In the genomic region with DNA sequence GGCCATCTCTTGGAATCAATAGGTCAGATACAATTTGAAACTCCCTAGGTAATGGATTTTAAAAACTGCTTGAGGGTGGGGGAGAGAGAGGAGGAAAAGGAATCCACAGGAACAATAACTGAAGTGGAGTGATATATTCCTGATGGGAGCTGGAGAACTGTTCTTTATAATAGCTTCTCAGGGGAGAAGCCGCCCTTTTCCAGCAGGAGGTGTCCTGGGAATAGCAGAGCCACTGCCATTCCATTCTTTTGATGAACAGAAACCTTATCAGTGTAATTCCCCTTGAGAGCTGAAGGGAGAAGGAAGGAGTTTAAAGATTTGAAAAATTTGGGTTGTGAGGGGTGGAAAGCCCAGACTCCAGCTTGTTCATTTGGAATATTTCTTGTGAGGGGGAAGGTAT, we compare ENCODE assay signal across 20 cellular contexts.
"Had no signal": no experiment of that assay in that cellular context is flagged by ENCODE, and none has a peak within 500 bp of the region (broad histone marks: within the 10 kb centered on the region; RNA-seq: fewer than 3 reads in every experiment).

No MANE protein-coding gene starts in this region.

- H3K4me1 ChIP-seq: left lung, parathyroid adenoma, sigmoid colon, stomach had no signal

- H2AFZ ChIP-seq: parathyroid adenoma had no signal

- H3K79me2 ChIP-seq: parathyroid adenoma had no signal

- H3K4me3 Mint-ChIP-seq: activated CD4-positive, alpha-beta memory T cell treated with anti-CD3 and anti-CD28 coated beads, Interleukin-2, amount 10 ng/mL, durations not matched to agents 7 days and 5 days; activated CD8-positive, alpha-beta memory T cell treated with anti-CD3 and anti-CD28 coated beads, Interleukin-2, amount 10 ng/mL, durations not matched to agents 7 days and 5 days; activated naive CD8-positive, alpha-beta T cell treated with anti-CD3 and anti-CD28 coated beads, Interleukin-2, amount 10 ng/mL, durations not matched to agents 7 days and 5 days; memory B cell; naive thymus-derived CD4-positive, alpha-beta T cell; stimulated activated effector memory CD8-positive, alpha-beta T cell treated with anti-CD3 and anti-CD28 coated beads, Interleukin-12 subunit alpha, Interleukin-12 subunit beta, amount 100 ng/mL, for 72 hours; T-helper 2 cell treated with Interferon-gamma antibody and Interleukin-4, amounts not matched to agents 5 μg/mL and 100 μg/mL, for 36 hours had no signal

- H3K4me1 Mint-ChIP-seq: activated CD4-positive, alpha-beta memory T cell treated with anti-CD3 and anti-CD28 coated beads, Interleukin-2, amount 10 ng/mL, durations not matched to agents 7 days and 5 days; activated CD8-positive, alpha-beta memory T cell treated with anti-CD3 and anti-CD28 coated beads, Interleukin-2, amount 10 ng/mL, durations not matched to agents 7 days and 5 days; activated naive CD8-positive, alpha-beta T cell treated with anti-CD3 and anti-CD28 coated beads, Interleukin-2, amount 10 ng/mL, durations not matched to agents 7 days and 5 days; naive thymus-derived CD4-positive, alpha-beta T cell; stimulated activated effector memory CD8-positive, alpha-beta T cell treated with anti-CD3 and anti-CD28 coated beads, Interleukin-12 subunit alpha, Interleukin-12 subunit beta, amount 100 ng/mL, for 72 hours had no signal

- H3K27me3 Mint-ChIP-seq: activated CD4-positive, alpha-beta memory T cell treated with anti-CD3 and anti-CD28 coated beads, Interleukin-2, amount 10 ng/mL, durations not matched to agents 7 days and 5 days; activated CD8-positive, alpha-beta memory T cell treated with anti-CD3 and anti-CD28 coated beads, Interleukin-2, amount 10 ng/mL, durations not matched to agents 7 days and 5 days; activated naive CD8-positive, alpha-beta T cell treated with anti-CD3 and anti-CD28 coated beads, Interleukin-2, amount 10 ng/mL, durations not matched to agents 7 days and 5 days; memory B cell had no signal

- H3K4me3 ChIP-seq: left lung, sigmoid colon, stomach had no signal

- ATAC-seq: activated CD8-positive, alpha-beta memory T cell treated with anti-CD3 and anti-CD28 coated beads, Interleukin-2, amount 10 ng/mL, durations not matched to agents 7 days and 5 days; left lung; naive thymus-derived CD4-positive, alpha-beta T cell; stimulated activated effector memory CD8-positive, alpha-beta T cell treated with anti-CD3 and anti-CD28 coated beads, Interleukin-12 subunit alpha, Interleukin-12 subunit beta, amount 100 ng/mL, for 72 hours had no signal

- DNase-seq: activated CD4-positive, alpha-beta memory T cell treated with anti-CD3 and anti-CD28 coated beads, Interleukin-2, amount 10 ng/mL, durations not matched to agents 7 days and 5 days; activated CD4-positive, alpha-beta T cell treated with anti-CD3 and anti-CD28 coated beads for 4 hours; activated CD8-positive, alpha-beta memory T cell treated with anti-CD3 and anti-CD28 coated beads, Interleukin-2, amount 10 ng/mL, durations not matched to agents 7 days and 5 days; activated naive CD4-positive, alpha-beta T cell; activated naive CD8-positive, alpha-beta T cell treated with anti-CD3 and anti-CD28 coated beads, Interleukin-2, amount 10 ng/mL, durations not matched to agents 7 days and 5 days; amygdala; dermis blood vessel endothelial cell; effector memory CD4-positive, alpha-beta T cell; hippocampal formation; kidney; left lung; naive thymus-derived CD4-positive, alpha-beta T cell; sigmoid colon; stimulated activated CD4-positive, alpha-beta T cell treated with anti-CD3 and anti-CD28 coated beads, Interleukin-4, amount 100 ng/mL, for 24 hours; stomach; trophoblast cell had no signal

- H3K27ac ChIP-seq: left lung, parathyroid adenoma, sigmoid colon, stomach had no signal

- H3K36me3 ChIP-seq: left lung, sigmoid colon, stomach had no signal

- H3K27me3 ChIP-seq: left lung, sigmoid colon, stomach had no signal

- H3K36me3 Mint-ChIP-seq: activated CD8-positive, alpha-beta memory T cell treated with anti-CD3 and anti-CD28 coated beads, Interleukin-2, amount 10 ng/mL, durations not matched to agents 7 days and 5 days; activated naive CD8-positive, alpha-beta T cell treated with anti-CD3 and anti-CD28 coated beads, Interleukin-2, amount 10 ng/mL, durations not matched to agents 7 days and 5 days; memory B cell; naive thymus-derived CD4-positive, alpha-beta T cell; stimulated activated effector memory CD8-positive, alpha-beta T cell treated with anti-CD3 and anti-CD28 coated beads, Interleukin-12 subunit alpha, Interleukin-12 subunit beta, amount 100 ng/mL, for 72 hours had no signal

- H3K9me3 ChIP-seq: left lung, sigmoid colon, stomach had no signal

- H3K27ac Mint-ChIP-seq: activated CD4-positive, alpha-beta memory T cell treated with anti-CD3 and anti-CD28 coated beads, Interleukin-2, amount 10 ng/mL, durations not matched to agents 7 days and 5 days; activated CD8-positive, alpha-beta memory T cell treated with anti-CD3 and anti-CD28 coated beads, Interleukin-2, amount 10 ng/mL, durations not matched to agents 7 days and 5 days; activated naive CD8-positive, alpha-beta T cell treated with anti-CD3 and anti-CD28 coated beads, Interleukin-2, amount 10 ng/mL, durations not matched to agents 7 days and 5 days; memory B cell; naive thymus-derived CD4-positive, alpha-beta T cell; stimulated activated effector memory CD8-positive, alpha-beta T cell treated with anti-CD3 and anti-CD28 coated beads, Interleukin-12 subunit alpha, Interleukin-12 subunit beta, amount 100 ng/mL, for 72 hours; T-helper 2 cell treated with Interferon-gamma antibody and Interleukin-4, amounts not matched to agents 5 μg/mL and 100 μg/mL, for 36 hours had no signal
